In the genomic region with DNA sequence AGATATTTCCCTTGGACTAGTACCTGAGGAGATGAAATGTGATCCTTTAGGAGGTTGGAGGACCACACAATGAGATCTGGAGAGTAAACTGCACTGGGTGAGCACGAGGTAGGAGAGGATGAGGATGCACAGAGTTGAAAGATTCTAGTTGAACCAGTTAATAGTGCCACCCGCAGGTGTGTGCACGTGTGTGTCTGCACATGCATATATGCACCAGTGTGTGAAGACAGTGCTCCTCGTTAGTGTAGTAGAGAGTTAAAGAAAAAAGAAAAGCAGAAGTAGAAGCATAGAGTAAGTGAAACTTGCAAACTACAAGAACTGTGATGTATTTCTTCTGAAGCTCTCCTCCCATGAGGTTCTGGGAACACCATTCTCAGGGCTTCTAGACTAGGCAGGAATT, we compare ENCODE assay signal across 15 cellular contexts. TPM values are rescaled to one million over a fixed set of nuclear protein-coding genes. Genes with fewer than 3 reads are reported as not detected.
DNase-seq lines count a peak whose midpoint lies in the region; ATAC-seq, FAIRE-seq and TF ChIP-seq lines count a peak whose summit lies in the region.
"Had no signal": no experiment of that assay in that cellular context is flagged by ENCODE, and none has a peak within 500 bp of the region (broad histone marks: within the 10 kb centered on the region; RNA-seq: fewer than 3 reads in every experiment).

No MANE protein-coding gene starts in this region.

- FAIRE-seq in GM12891 (lab: Jason Lieb, UNC) = peak; percentile 9
- FAIRE-seq in H1 (lab: Jason Lieb, UNC) = no peak
- FAIRE-seq: D721Med had no signal

- H3K4me1 ChIP-seq in H1 (replicated peaks in 1 of 4; ENCODE audit: control insufficient read depth in 3 of 4, insufficient read depth in 4 of 4, low read length in 3 of 4) = peaks cover 0 to 11% (median 5%) of the 10 kb centered on the region in 4 experiments; a peak in 4 of 7 replicates
- H3K4me1 ChIP-seq: testis had no signal

- H2BK120ac ChIP-seq in H1 (replicated peaks; ENCODE audit: low read depth, low read length) = no peak overlapping the region

- no peak overlapping the region for H2AFZ ChIP-seq in H1 (ENCODE audit: low read length)

- no peak overlapping the region for H2BK15ac ChIP-seq in H1 (ENCODE audit: low read length)

- ATAC-seq in GM21360 (IDR thresholded peaks at IDR 0.05; ENCODE audit: unreplicated experiment) (peak; percentile 88), HG03558 (IDR thresholded peaks at IDR 0.05; ENCODE audit: extremely low read depth, unreplicated experiment) (peak; percentile 56), HG03135 (IDR thresholded peaks at IDR 0.05; ENCODE audit: unreplicated experiment) (no peak), GM19452 (IDR thresholded peaks at IDR 0.05; ENCODE audit: unreplicated experiment) (no peak)
- ATAC-seq: left cardiac atrium, T-cell had no signal

- TF ChIP-seq RAD21 in H1 (IDR thresholded peaks at IDR 0.05 in 1 of 2, conservative IDR thresholded peaks at IDR 0.05 in 1 of 2; ENCODE audit: low read depth in 2 of 2, low read length in 2 of 2) = no peak

- no peak overlapping the region for H2BK20ac ChIP-seq in H1 (ENCODE audit: low read length)

- 0 out of 2 replicates have a peak overlapping the region, but pooled peaks have one; percentile 14 for H2BK12ac ChIP-seq in H1 (ENCODE audit: low read depth, low read length)

- POLR2A ChIA-PET in H1 (lab: Charles Lee; ENCODE audit: partially characterized antibody) = interaction anchor here (3.5 kb wide), 1 partner anchor 9 kb away, joined by 19 read pairs; a partner anchor contains a TSS

- peak in 1 of 3 experiments; percentile 5; a peak in 1 of 4 replicates for TF ChIP-seq CTCF in H1 (IDR thresholded peaks at IDR 0.05; ENCODE audit: control extremely low read depth in 1 of 3, insufficient read depth in 1 of 3, low read depth in 1 of 3, low read length in 3 of 3)

- H3K18ac ChIP-seq in H1 (ENCODE audit: extremely low read depth, low read length) = no peak overlapping the region

- H2AK5ac ChIP-seq in H1 (ENCODE audit: low read depth, low read length) = no peak overlapping the region

- H3K9ac ChIP-seq in H1 (replicated peaks in 1 of 4; ENCODE audit: extremely low read depth in 1 of 4, low read depth in 3 of 4, low read length in 3 of 4) = no peak overlapping the region

- TF ChIP-seq EP300 in H1 (IDR thresholded peaks at IDR 0.05; ENCODE audit: borderline replicate concordance in 1 of 2, low read depth in 2 of 2, low read length in 2 of 2) = no peak

- TF ChIP-seq POLR2A in GM12891 (IDR thresholded peaks at IDR 0.05; ENCODE audit: low read depth, low read length) (no peak), H1 (IDR thresholded peaks at IDR 0.05; ENCODE audit: control extremely low read depth in 1 of 2, low read depth in 2 of 2, low read length in 2 of 2) (no peak)

- no peaks in the 10 kb centered on the region for H3K23me2 ChIP-seq in H1 (ENCODE audit: low read depth, low read length)

- no peak overlapping the region for H3K4ac ChIP-seq in H1 (replicated peaks; ENCODE audit: insufficient read length, low read depth, low read length)

- H4K20me1 ChIP-seq in H1 (replicated peaks in 1 of 2; ENCODE audit: control insufficient read depth in 1 of 2, insufficient read depth in 2 of 2, low read length in 2 of 2) = peaks cover 0 to 14% of the 10 kb centered on the region in 2 experiments

- no peak overlapping the region for H3K56ac ChIP-seq in H1 (replicated peaks; ENCODE audit: insufficient read length, low read depth, low read length)

- H3K9me3 ChIP-seq in H1 (ENCODE audit: insufficient read depth in 2 of 2, low read depth in 1 of 2, low read length in 1 of 2) = no peaks in the 10 kb centered on the region
- H3K9me3 ChIP-seq: testis had no signal

- no peak overlapping the region for H3K4me3 ChIP-seq in H1 (ENCODE audit: extremely low read depth in 1 of 4, insufficient read depth in 2 of 4, low read depth in 3 of 4, low read length in 4 of 4)
- H3K4me3 ChIP-seq: testis had no signal

- no peaks in the 10 kb centered on the region for H3K27me3 ChIP-seq in H1 (replicated peaks in 1 of 4; ENCODE audit: control insufficient read depth in 3 of 4, extremely low read depth in 1 of 4, insufficient read depth in 3 of 4, low read length in 3 of 4)
- H3K27me3 ChIP-seq: testis had no signal

- no peak overlapping the region for H3K23ac ChIP-seq in H1 (ENCODE audit: insufficient read length)

- H3K79me1 ChIP-seq in H1 (ENCODE audit: low read depth, low read length) = peaks cover 12% of the 10 kb centered on the region

- no peak overlapping the region for H4K8ac ChIP-seq in H1 (ENCODE audit: extremely low read depth, insufficient read depth, low read length)

- H2BK5ac ChIP-seq in H1 (ENCODE audit: low read depth, low read length) = no peak overlapping the region

- H3K14ac ChIP-seq in H1 (ENCODE audit: insufficient read length) = no peak overlapping the region

- H4K5ac ChIP-seq in H1 (ENCODE audit: insufficient read length, low read depth, low read length) = no peak overlapping the region

- H3K79me2 ChIP-seq in H1 (ENCODE audit: control insufficient read depth in 1 of 2, insufficient read depth in 2 of 2, low read length in 2 of 2) = peaks cover 11 to 96% of the 10 kb centered on the region in 2 experiments; a peak in 3 of 4 replicates

- WGBS in H1 (ENCODE audit: extremely low coverage in 1 of 2, insufficient coverage in 1 of 2, insufficient read length in 1 of 2, insufficient replicate concordance in 2 of 2, low coverage in 1 of 2, low lambda C conversion rate in 2 of 2, missing lambda C conversion rate in 1 of 2), 2 experiments = 74% methylated on average over 4 of the region's 4 CpGs; no CpG with 5 or more reads in 1 of the 2 experiments

- no peak for DNase-seq in GM12891 (ENCODE audit: insufficient read length, low spot score)
- DNase-seq in H1 (ENCODE audit: low read depth in 1 of 2, low spot score in 2 of 2) = no peak
- DNase-seq in medulla oblongata (ENCODE audit: extremely low spot score) = no peak
- DNase-seq in anterior cingulate cortex (lab: John Stamatoyannopoulos, UW) = no peak
- DNase-seq: H7, left cardiac atrium, NCI-H1092 treated with DMSO at 0.1 percent for 48 hours, T-cell, testis had no signal

- H3K27ac ChIP-seq in H1 (ENCODE audit: low read depth, low read length) = no peak overlapping the region
- H3K27ac ChIP-seq: testis had no signal

- H4K91ac ChIP-seq in H1 (replicated peaks; ENCODE audit: insufficient read length, low read length) = no peak overlapping the region

- H3K36me3 ChIP-seq in H1 (ENCODE audit: control insufficient read depth in 2 of 4, insufficient read depth in 4 of 4, low read length in 3 of 4) = no peaks in the 10 kb centered on the region; a peak in 1 of 8 replicates

- no peak overlapping the region for H3K4me2 ChIP-seq in H1 (ENCODE audit: insufficient read depth in 1 of 2, low read depth in 2 of 2, low read length in 2 of 2)

- CTCF ChIA-PET in H1 (lab: Charles Lee; ENCODE audit: partially characterized antibody) = interaction anchor here (1.3 to 4.7 kb wide), 6 partner anchors 8 to 53 kb away, joined by 3 to 43 read pairs (median 16); a partner anchor contains a TSS

TF ChIP-seq in GM12891, 5 proteins besides CTCF, POLR2A, EP300 and RAD21:
- TF ChIP-seq SPI1 (IDR thresholded peaks at IDR 0.05; ENCODE audit: low read depth, low read length) (no peak), POU2F2 (IDR thresholded peaks at IDR 0.05; ENCODE audit: low read depth, low read length) (no peak), TAF1 (IDR thresholded peaks at IDR 0.05; ENCODE audit: low read depth, low read length) (no peak), POLR2AphosphoS5 (IDR thresholded peaks at IDR 0.05; ENCODE audit: low read depth, low read length) (no peak), PAX5 (IDR thresholded peaks at IDR 0.05; ENCODE audit: insufficient read depth, low read length, severe bottlenecking) (no peak)

TF ChIP-seq in H1, 55 proteins besides CTCF, POLR2A, EP300 and RAD21 (continues in another document):
- no peak for TF ChIP-seq TEAD4 (IDR thresholded peaks at IDR 0.05; ENCODE audit: low read depth, low read length)
- no peak for TF ChIP-seq CHD1 (IDR thresholded peaks at IDR 0.05; ENCODE audit: low read depth, low read length)
- no peak for TF ChIP-seq JUND (IDR thresholded peaks at IDR 0.05; ENCODE audit: low read length)
- TF ChIP-seq RXRA (IDR thresholded peaks at IDR 0.05; ENCODE audit: insufficient read depth, low read depth, low read length) = no peak
- TF ChIP-seq PHF8 (conservative IDR thresholded peaks at IDR 0.05; ENCODE audit: low read depth, low read length) = no peak
- no peak for TF ChIP-seq BRCA1 (IDR thresholded peaks at IDR 0.05; ENCODE audit: low read depth, low read length)
- no peak for TF ChIP-seq GTF2F1 (IDR thresholded peaks at IDR 0.05; ENCODE audit: borderline replicate concordance, low read depth, low read length)
- no peak for TF ChIP-seq FOSL1 (IDR thresholded peaks at IDR 0.05; ENCODE audit: insufficient read depth, low read depth, low read length)
- no peak for TF ChIP-seq YY1 (IDR thresholded peaks at IDR 0.05; ENCODE audit: low read depth, low read length)
- TF ChIP-seq NANOG (IDR thresholded peaks at IDR 0.05; ENCODE audit: insufficient read depth, low read depth, low read length, poor library complexity, severe bottlenecking) = no peak
- TF ChIP-seq, protein P1, sequence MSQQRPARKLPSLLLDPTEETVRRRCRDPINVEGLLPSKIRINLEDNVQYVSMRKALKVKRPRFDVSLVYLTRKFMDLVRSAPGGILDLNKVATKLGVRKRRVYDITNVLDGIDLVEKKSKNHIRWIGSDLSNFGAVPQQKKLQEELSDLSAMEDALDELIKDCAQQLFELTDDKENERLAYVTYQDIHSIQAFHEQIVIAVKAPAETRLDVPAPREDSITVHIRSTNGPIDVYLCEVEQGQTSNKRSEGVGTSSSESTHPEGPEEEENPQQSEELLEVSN (IDR thresholded peaks at IDR 0.05) = no peak
- no peak for TF ChIP-seq CTBP2 (IDR thresholded peaks at IDR 0.05; ENCODE audit: borderline replicate concordance, insufficient read depth, insufficient read length, low read length)
- TF ChIP-seq SIX5 (IDR thresholded peaks at IDR 0.05; ENCODE audit: low read depth, low read length) = no peak
- TF ChIP-seq, protein P2, sequence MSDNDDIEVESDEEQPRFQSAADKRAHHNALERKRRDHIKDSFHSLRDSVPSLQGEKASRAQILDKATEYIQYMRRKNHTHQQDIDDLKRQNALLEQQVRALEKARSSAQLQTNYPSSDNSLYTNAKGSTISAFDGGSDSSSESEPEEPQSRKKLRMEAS (IDR thresholded peaks at IDR 0.05) = no peak

RNA-seq across cellular contexts. Expression of a gene that starts 8.4 kb away (rescaled TPM):
- polyA plus RNA-seq in GM12891 (2012; ENCODE audit: low read depth, missing spikeins) = 0.06 TPM
- 24.0 and 26.2 TPM in 2 replicates for total RNA-seq in H1 (2021; fragmentation: NEBNext Ultra II Directional; extraction: Animal tissue kit (Norgen Biotek cat#: 25700))
- 3.6 and 4.3 TPM in 2 replicates for polyA plus RNA-seq in H1 (2011; rRNA removed)
- polyA plus RNA-seq in H1 (2011; cell fraction: cytosol; rRNA removed) = 3.0 TPM
- polyA plus RNA-seq in H1 (2011; cell fraction: nucleus; rRNA removed) = 10.0 TPM
- 3.0 to 6.3 TPM (median 4.8 TPM) in 4 replicates for polyA plus RNA-seq in H1 (2012, experiment 1 of 2)
- 0.33 TPM for polyA plus RNA-seq in H1 (2012, experiment 2 of 2)
- polyA plus RNA-seq in H1 (2013, experiment 1 of 2) = 4.5 TPM
- 4.4 TPM for polyA plus RNA-seq in H1 (2013, experiment 2 of 2)
- 30.1 and 42.0 TPM in 2 replicates for polyA minus RNA-seq in H1 (2011; rRNA and poly(A)+ RNA removed)
- 17.8 TPM for polyA minus RNA-seq in H1 (2011; cell fraction: cytosol; rRNA and poly(A)+ RNA removed)
- polyA minus RNA-seq in H1 (2011; cell fraction: nucleus; rRNA and poly(A)+ RNA removed) = 121 TPM
- total RNA-seq: myocyte had no signal

Comparison
In these comparisons a context has a peak if more than half of its experiments do, and no peak if none do; other contexts are left out.
1. ATAC-seq: peak in GM21360 (single experiment) and HG03558 (single experiment); none in HG03135 (single experiment) and GM19452 (single experiment).